1 cellular context compared by ENCODE assay signal in genomic region chr6:5082487-5083306, GRCh38.
TF ChIP-seq lines count a peak whose summit lies in the region.

No MANE protein-coding gene starts in this region.

TF ChIP-seq in HepG2, 621 proteins besides CTCF, POLR2A, EP300 and RAD21 (continued from another document and continues in another):
- TF ChIP-seq POLR2G (IDR thresholded peaks at IDR 0.05; ENCODE audit: low read depth, low read length) (peak; percentile 61), CEBPZ (IDR thresholded peaks at IDR 0.05; ENCODE audit: low read length) (no peak), ERF (CRISPR knock-in tag; IDR thresholded peaks at IDR 0.05) (peak; percentile 55; the same call in 1 of the 2 replicates), DDIT3 (CRISPR knock-in tag; IDR thresholded peaks at IDR 0.05) (no peak), ELF3 (CRISPR knock-in tag; IDR thresholded peaks at IDR 0.05) (no peak), IRX3 (CRISPR knock-in tag; IDR thresholded peaks at IDR 0.05; ENCODE audit: borderline replicate concordance, low read depth) (0 out of 2 replicates have a peak, but pooled peaks have one; percentile 24), ZNF781 (CRISPR knock-in tag; IDR thresholded peaks at IDR 0.05; ENCODE audit: borderline replicate concordance, not compliant biosample characterization) (no peak), ZFP37 (CRISPR knock-in tag; IDR thresholded peaks at IDR 0.05; ENCODE audit: borderline replicate concordance) (peak; percentile 77; the same call in 1 of the 2 replicates), CHCHD3 (CRISPR knock-in tag; IDR thresholded peaks at IDR 0.05) (no peak), ETS1 (CRISPR knock-in tag; IDR thresholded peaks at IDR 0.05) (no peak), SP1 (IDR thresholded peaks at IDR 0.05) (no peak), SP1 (CRISPR knock-in tag; IDR thresholded peaks at IDR 0.05) (peak; percentile 21; the same call in 1 of the 2 replicates), ZNF34 (CRISPR knock-in tag; IDR thresholded peaks at IDR 0.05; ENCODE audit: borderline replicate concordance) (no peak), STAT5B (CRISPR knock-in tag; IDR thresholded peaks at IDR 0.05) (no peak), MYC (CRISPR knock-in tag; IDR thresholded peaks at IDR 0.05; ENCODE audit: borderline replicate concordance) (peak; percentile 84), IKZF1 (IDR thresholded peaks at IDR 0.05) (no peak), MEIS1 (CRISPR knock-in tag; IDR thresholded peaks at IDR 0.05; ENCODE audit: borderline replicate concordance) (peak; percentile 95; the same call in 1 of the 2 replicates), IRF2 (CRISPR knock-in tag; IDR thresholded peaks at IDR 0.05) (peak; percentile 73; the same call in 1 of the 2 replicates), KLF16 (CRISPR knock-in tag; IDR thresholded peaks at IDR 0.05) (0 out of 4 replicates have a peak, but pooled peaks of 1 of the 2 experiments have one; percentile 55), ZNF20 (CRISPR knock-in tag; IDR thresholded peaks at IDR 0.05) (no peak), ZNF670 (CRISPR knock-in tag; IDR thresholded peaks at IDR 0.05; ENCODE audit: borderline replicate concordance) (peak; percentile 69; the same call in 1 of the 2 replicates), ZNF619 (CRISPR knock-in tag; IDR thresholded peaks at IDR 0.05) (0 out of 2 replicates have a peak, but pooled peaks have one; percentile 37), ZNF354B (CRISPR knock-in tag; IDR thresholded peaks at IDR 0.05) (peak; percentile 15; the same call in 1 of the 2 replicates), FOXK2 (IDR thresholded peaks at IDR 0.05) (no peak), ZNF770 (CRISPR knock-in tag; IDR thresholded peaks at IDR 0.05) (no peak), SMARCE1 (IDR thresholded peaks at IDR 0.05; ENCODE audit: borderline replicate concordance) (no peak), CREM (IDR thresholded peaks at IDR 0.05) (0 out of 2 replicates have a peak, but pooled peaks have one; percentile 35), CREM (CRISPR knock-in tag; IDR thresholded peaks at IDR 0.05) (no peak), CEBPB (IDR thresholded peaks at IDR 0.05; ENCODE audit: borderline replicate concordance, low read depth, low read length) (peak; percentile 82), SRSF9 (IDR thresholded peaks at IDR 0.05; ENCODE audit: borderline replicate concordance, insufficient read depth, low read depth, low read length, poor library complexity, severe bottlenecking) (no peak), HDAC6 (IDR thresholded peaks at IDR 0.05; ENCODE audit: low read depth, low read length) (no peak), NR2F6 (IDR thresholded peaks at IDR 0.05) (peak; percentile 43), NR2F6 (CRISPR knock-in tag; IDR thresholded peaks at IDR 0.05) (peak; percentile 71), KDM5B (CRISPR knock-in tag; IDR thresholded peaks at IDR 0.05; ENCODE audit: borderline replicate concordance) (peak; percentile 18; the same call in 1 of the 2 replicates), MED8 (CRISPR knock-in tag; IDR thresholded peaks at IDR 0.05; ENCODE audit: insufficient replicate concordance) (no peak), ZNF331 (CRISPR knock-in tag; IDR thresholded peaks at IDR 0.05) (peak; percentile 32; the same call in 1 of the 2 replicates), MYNN (CRISPR knock-in tag; IDR thresholded peaks at IDR 0.05; ENCODE audit: low read depth) (0 out of 2 replicates have a peak, but pooled peaks have one; percentile 12), ZNF446 (CRISPR knock-in tag; IDR thresholded peaks at IDR 0.05) (no peak), KDM1A (CRISPR knock-in tag; IDR thresholded peaks at IDR 0.05) (no peak), GABPA (IDR thresholded peaks at IDR 0.05; ENCODE audit: low read depth, low read length) (no peak), GABPA (CRISPR knock-in tag; IDR thresholded peaks at IDR 0.05; ENCODE audit: low read depth) (no peak; the same call in 1 of the 2 replicates), RFXANK (CRISPR knock-in tag; IDR thresholded peaks at IDR 0.05) (no peak), GATA4 (IDR thresholded peaks at IDR 0.05; ENCODE audit: borderline replicate concordance, low read depth) (no peak; the same call in 1 of the 2 replicates), ZNF263 (CRISPR knock-in tag; IDR thresholded peaks at IDR 0.05) (peak; percentile 54; the same call in 1 of the 2 replicates), NFYB (CRISPR knock-in tag; IDR thresholded peaks at IDR 0.05) (peak; percentile 56; the same call in 1 of the 2 replicates), ZFP90 (CRISPR knock-in tag; IDR thresholded peaks at IDR 0.05; ENCODE audit: borderline replicate concordance) (peak; percentile 81; the same call in 1 of the 2 replicates), LCORL (IDR thresholded peaks at IDR 0.05) (peak; percentile 64), LCORL (CRISPR knock-in tag; IDR thresholded peaks at IDR 0.05) (peak; percentile 89), CENPX (CRISPR knock-in tag; IDR thresholded peaks at IDR 0.05) (no peak), ZMAT5 (CRISPR knock-in tag; IDR thresholded peaks at IDR 0.05; ENCODE audit: borderline replicate concordance, low read depth) (no peak), ZSCAN25 (CRISPR knock-in tag; IDR thresholded peaks at IDR 0.05) (peak; percentile 61; the same call in 1 of the 2 replicates), HNRNPUL1 (IDR thresholded peaks at IDR 0.05; ENCODE audit: low read depth, low read length) (no peak), ZNF33B (CRISPR knock-in tag; IDR thresholded peaks at IDR 0.05) (0 out of 2 replicates have a peak, but pooled peaks have one; percentile 77)
- TF ChIP-seq, protein P1, sequence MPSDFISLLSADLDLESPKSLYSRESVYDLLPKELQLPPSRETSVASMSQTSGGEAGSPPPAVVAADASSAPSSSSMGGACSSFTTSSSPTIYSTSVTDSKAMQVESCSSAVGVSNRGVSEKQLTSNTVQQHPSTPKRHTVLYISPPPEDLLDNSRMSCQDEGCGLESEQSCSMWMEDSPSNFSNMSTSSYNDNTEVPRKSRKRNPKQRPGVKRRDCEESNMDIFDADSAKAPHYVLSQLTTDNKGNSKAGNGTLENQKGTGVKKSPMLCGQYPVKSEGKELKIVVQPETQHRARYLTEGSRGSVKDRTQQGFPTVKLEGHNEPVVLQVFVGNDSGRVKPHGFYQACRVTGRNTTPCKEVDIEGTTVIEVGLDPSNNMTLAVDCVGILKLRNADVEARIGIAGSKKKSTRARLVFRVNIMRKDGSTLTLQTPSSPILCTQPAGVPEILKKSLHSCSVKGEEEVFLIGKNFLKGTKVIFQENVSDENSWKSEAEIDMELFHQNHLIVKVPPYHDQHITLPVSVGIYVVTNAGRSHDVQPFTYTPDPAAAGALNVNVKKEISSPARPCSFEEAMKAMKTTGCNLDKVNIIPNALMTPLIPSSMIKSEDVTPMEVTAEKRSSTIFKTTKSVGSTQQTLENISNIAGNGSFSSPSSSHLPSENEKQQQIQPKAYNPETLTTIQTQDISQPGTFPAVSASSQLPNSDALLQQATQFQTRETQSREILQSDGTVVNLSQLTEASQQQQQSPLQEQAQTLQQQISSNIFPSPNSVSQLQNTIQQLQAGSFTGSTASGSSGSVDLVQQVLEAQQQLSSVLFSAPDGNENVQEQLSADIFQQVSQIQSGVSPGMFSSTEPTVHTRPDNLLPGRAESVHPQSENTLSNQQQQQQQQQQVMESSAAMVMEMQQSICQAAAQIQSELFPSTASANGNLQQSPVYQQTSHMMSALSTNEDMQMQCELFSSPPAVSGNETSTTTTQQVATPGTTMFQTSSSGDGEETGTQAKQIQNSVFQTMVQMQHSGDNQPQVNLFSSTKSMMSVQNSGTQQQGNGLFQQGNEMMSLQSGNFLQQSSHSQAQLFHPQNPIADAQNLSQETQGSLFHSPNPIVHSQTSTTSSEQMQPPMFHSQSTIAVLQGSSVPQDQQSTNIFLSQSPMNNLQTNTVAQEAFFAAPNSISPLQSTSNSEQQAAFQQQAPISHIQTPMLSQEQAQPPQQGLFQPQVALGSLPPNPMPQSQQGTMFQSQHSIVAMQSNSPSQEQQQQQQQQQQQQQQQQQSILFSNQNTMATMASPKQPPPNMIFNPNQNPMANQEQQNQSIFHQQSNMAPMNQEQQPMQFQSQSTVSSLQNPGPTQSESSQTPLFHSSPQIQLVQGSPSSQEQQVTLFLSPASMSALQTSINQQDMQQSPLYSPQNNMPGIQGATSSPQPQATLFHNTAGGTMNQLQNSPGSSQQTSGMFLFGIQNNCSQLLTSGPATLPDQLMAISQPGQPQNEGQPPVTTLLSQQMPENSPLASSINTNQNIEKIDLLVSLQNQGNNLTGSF (CRISPR knock-in tag; IDR thresholded peaks at IDR 0.05) = no peak
- TF ChIP-seq, protein P2, sequence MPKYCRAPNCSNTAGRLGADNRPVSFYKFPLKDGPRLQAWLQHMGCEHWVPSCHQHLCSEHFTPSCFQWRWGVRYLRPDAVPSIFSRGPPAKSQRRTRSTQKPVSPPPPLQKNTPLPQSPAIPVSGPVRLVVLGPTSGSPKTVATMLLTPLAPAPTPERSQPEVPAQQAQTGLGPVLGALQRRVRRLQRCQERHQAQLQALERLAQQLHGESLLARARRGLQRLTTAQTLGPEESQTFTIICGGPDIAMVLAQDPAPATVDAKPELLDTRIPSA (CRISPR knock-in tag; IDR thresholded peaks at IDR 0.05; ENCODE audit: borderline replicate concordance) = no peak
- TF ChIP-seq, protein P3, sequence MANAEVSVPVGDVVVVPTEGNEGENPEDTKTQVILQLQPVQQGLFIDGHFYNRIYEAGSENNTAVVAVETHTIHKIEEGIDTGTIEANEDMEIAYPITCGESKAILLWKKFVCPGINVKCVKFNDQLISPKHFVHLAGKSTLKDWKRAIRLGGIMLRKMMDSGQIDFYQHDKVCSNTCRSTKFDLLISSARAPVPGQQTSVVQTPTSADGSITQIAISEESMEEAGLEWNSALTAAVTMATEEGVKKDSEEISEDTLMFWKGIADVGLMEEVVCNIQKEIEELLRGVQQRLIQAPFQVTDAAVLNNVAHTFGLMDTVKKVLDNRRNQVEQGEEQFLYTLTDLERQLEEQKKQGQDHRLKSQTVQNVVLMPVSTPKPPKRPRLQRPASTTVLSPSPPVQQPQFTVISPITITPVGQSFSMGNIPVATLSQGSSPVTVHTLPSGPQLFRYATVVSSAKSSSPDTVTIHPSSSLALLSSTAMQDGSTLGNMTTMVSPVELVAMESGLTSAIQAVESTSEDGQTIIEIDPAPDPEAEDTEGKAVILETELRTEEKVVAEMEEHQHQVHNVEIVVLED (CRISPR knock-in tag; IDR thresholded peaks at IDR 0.05; ENCODE audit: borderline replicate concordance) = peak; percentile 68
- TF ChIP-seq, protein P4, sequence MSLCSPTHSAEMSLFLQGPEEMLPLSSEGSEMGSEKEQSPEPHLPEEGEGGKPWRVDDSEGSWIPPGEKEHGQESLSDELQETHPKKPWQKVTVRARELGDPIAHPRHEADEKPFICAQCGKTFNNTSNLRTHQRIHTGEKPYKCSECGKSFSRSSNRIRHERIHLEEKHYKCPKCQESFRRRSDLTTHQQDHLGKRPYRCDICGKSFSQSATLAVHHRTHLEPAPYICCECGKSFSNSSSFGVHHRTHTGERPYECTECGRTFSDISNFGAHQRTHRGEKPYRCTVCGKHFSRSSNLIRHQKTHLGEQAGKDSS (CRISPR knock-in tag; IDR thresholded peaks at IDR 0.05; ENCODE audit: borderline replicate concordance, low read depth) = 0 out of 2 replicates have a peak, but pooled peaks have one; percentile 34
